ENCODE assay signal across 8 cellular contexts in genomic region chr15:75651810-75652543, GRCh38. TPM values are rescaled to one million over a fixed set of nuclear protein-coding genes. Genes with fewer than 3 reads are reported as not detected.
DNase-seq lines count a peak whose midpoint lies in the region; ATAC-seq and TF ChIP-seq lines count a peak whose summit lies in the region.

No MANE protein-coding gene starts in this region.

- no peaks in the 10 kb centered on the region for H3K27me3 ChIP-seq in CD8-positive, alpha-beta memory T cell (ENCODE audit: insufficient read depth, low read length, poor library complexity, severe bottlenecking)
- no peaks in the 10 kb centered on the region for H3K27me3 ChIP-seq in parathyroid adenoma (ENCODE audit: control insufficient read depth, insufficient read depth, low read length)

- H3K27me3 Mint-ChIP-seq in CD8-positive, alpha-beta memory T cell: no peaks in the 10 kb centered on the region
- no peaks in the 10 kb centered on the region for H3K27me3 Mint-ChIP-seq in T-cell

- no peaks in the 10 kb centered on the region for H3K9me3 ChIP-seq in CD8-positive, alpha-beta memory T cell (ENCODE audit: low read length)
- H3K9me3 ChIP-seq in parathyroid adenoma (ENCODE audit: control insufficient read depth, low read length): no peaks in the 10 kb centered on the region

- CTCF ChIA-PET in CD8-positive, alpha-beta memory T cell (lab: Charles Lee): interaction anchor here (1.2 kb wide), 1 partner anchor 11 kb away, joined by 3 read pairs; no protein-coding TSS in a partner anchor
- CTCF ChIA-PET in T-cell (lab: Charles Lee): interaction anchor here in 1 of 2 donors (1.1 kb wide), 1 partner anchor 882 kb away, joined by 3 read pairs; no protein-coding TSS in a partner anchor

- peak overlapping the region in 6 of 8 donors; percentile 42 to 96 (median 84) for H3K27ac Mint-ChIP-seq in CD8-positive, alpha-beta memory T cell
- H3K27ac Mint-ChIP-seq in T-cell: peak overlapping the region; percentile 23 to 58

- no peaks in the 10 kb centered on the region for H3K9me3 Mint-ChIP-seq in CD8-positive, alpha-beta memory T cell
- no peaks in the 10 kb centered on the region for H3K9me3 Mint-ChIP-seq in T-cell

- H3K36me3 Mint-ChIP-seq in CD8-positive, alpha-beta memory T cell: peaks cover 0 to 4% (median 2%) of the 10 kb centered on the region in 3 donors
- H3K36me3 Mint-ChIP-seq in T-cell: no peaks in the 10 kb centered on the region

- peak overlapping the region; percentile 47 for H3K4me2 ChIP-seq in parathyroid adenoma (ENCODE audit: low read length)

- no peak overlapping the region for H3K4me3 ChIP-seq in CD8-positive, alpha-beta memory T cell (ENCODE audit: low read length)
- H3K4me3 ChIP-seq in parathyroid adenoma (ENCODE audit: low read depth, low read length): no peak overlapping the region

- H3K36me3 ChIP-seq in CD8-positive, alpha-beta memory T cell (ENCODE audit: insufficient read depth, low read length): no peaks in the 10 kb centered on the region
- H3K36me3 ChIP-seq in parathyroid adenoma (ENCODE audit: control insufficient read depth, insufficient read depth, low read length): no peaks in the 10 kb centered on the region

- H3K4me1 ChIP-seq in CD8-positive, alpha-beta memory T cell (ENCODE audit: insufficient read depth, low read length): peaks cover 17% of the 10 kb centered on the region
- peaks cover 4% of the 10 kb centered on the region for H3K4me1 ChIP-seq in parathyroid adenoma

- no peaks in the 10 kb centered on the region for H3K79me2 ChIP-seq in parathyroid adenoma

- POLR2A ChIA-PET in CD8-positive, alpha-beta memory T cell (lab: Charles Lee): no interaction called here
- POLR2A ChIA-PET in T-cell (lab: Charles Lee): no interaction called here

- TF ChIP-seq CTCF in parathyroid adenoma (IDR thresholded peaks at IDR 0.05): no peak
- no peak for TF ChIP-seq CTCF in GM13977 (IDR thresholded peaks at IDR 0.05; ENCODE audit: extremely low read depth, insufficient read depth, missing control alignments)

- no peak overlapping the region for H2AFZ ChIP-seq in parathyroid adenoma

- in situ Hi-C loops in GM13977 (cut with MboI; ENCODE audit: low pct_unique_long_range_greater_than_20kb, low sequenced_read_pairs, unreplicated experiment): no loop called here

- H3K9ac ChIP-seq in parathyroid adenoma: no peak overlapping the region

- no peak for DNase-seq in CD8-positive, alpha-beta memory T cell
- DNase-seq in T-cell (no peak), GM13977 (ENCODE audit: low spot score) (no peak), NCI-H146 treated with DMSO at 0.1 percent for 48 hours (lab: John Stamatoyannopoulos, UW; ENCODE audit: unreplicated experiment) (no peak), mucosa of gallbladder (ENCODE audit: low spot score) (no peak)

- peak overlapping the region; percentile 64 for H3K27ac ChIP-seq in CD8-positive, alpha-beta memory T cell (ENCODE audit: low read depth, low read length)
- no peak overlapping the region for H3K27ac ChIP-seq in parathyroid adenoma

- peaks cover 26 to 53% (median 28%) of the 10 kb centered on the region in 3 donors for H3K4me1 Mint-ChIP-seq in CD8-positive, alpha-beta memory T cell
- H3K4me1 Mint-ChIP-seq in T-cell: peaks cover 22 to 35% (median 26%) of the 10 kb centered on the region in 3 donors

- peak in 1 of 4 experiments; percentile 18 for ATAC-seq in T-cell (replicated peaks in 1 of 4)
- peak; percentile 24 for ATAC-seq in esophagus mucosa
- ATAC-seq in GM18870 (IDR thresholded peaks at IDR 0.05; ENCODE audit: unreplicated experiment): no peak

- peak overlapping the region in 4 of 7 donors; percentile 11 to 84 (median 56) for H3K4me3 Mint-ChIP-seq in CD8-positive, alpha-beta memory T cell
- peak overlapping the region in 1 of 3 donors; percentile 26 for H3K4me3 Mint-ChIP-seq in T-cell

RNA-seq across cellular contexts. Expression of gene SNX33, which starts 4.3 kb away (rescaled TPM):
- total RNA-seq in CD8-positive, alpha-beta memory T cell: 1 to 10 TPM; 3.1 to 3.5 TPM
- 1.1 TPM for polyA plus RNA-seq in CD8-positive, alpha-beta memory T cell
- total RNA-seq in T-cell (1 to 10 TPM; 1.4 to 3.4 (median 2.5) TPM), esophagus mucosa (24.7 TPM), mucosa of gallbladder (51.3 TPM)

RNA-seq across cellular contexts. Expression of gene IMP3, which starts 12.0 kb away (rescaled TPM):
- 100 to 1,000 TPM; 123 to 134 TPM for total RNA-seq in CD8-positive, alpha-beta memory T cell
- 247 TPM for polyA plus RNA-seq in CD8-positive, alpha-beta memory T cell
- total RNA-seq in T-cell (10 to 100 TPM; 39.6 to 86.6 (median 81.8) TPM), esophagus mucosa (68.1 TPM), mucosa of gallbladder (66.3 TPM)

RNA-seq across cellular contexts. Expression of gene SNUPN, which starts 26.5 kb away (rescaled TPM):
- total RNA-seq in CD8-positive, alpha-beta memory T cell: 10 to 100 TPM; 24.6 to 26.9 TPM
- polyA plus RNA-seq in CD8-positive, alpha-beta memory T cell: 37.4 TPM
- 10 to 100 TPM; 17.7 to 26.7 (median 20.8) TPM for total RNA-seq in T-cell
- total RNA-seq in esophagus mucosa: 12.1 TPM
- 23.3 TPM for total RNA-seq in mucosa of gallbladder
